Comparison of ENCODE assay signal across 16 cellular contexts in genomic region chr11:70778828-70779365, GRCh38.
"Had no signal": no experiment of that assay in that cellular context is flagged by ENCODE, and none has a peak within 500 bp of the region (broad histone marks: within the 10 kb centered on the region; RNA-seq: fewer than 3 reads in every experiment).

No MANE protein-coding gene starts in this region.

- H3K9me3 ChIP-seq: lower lobe of right lung, right atrium auricular region, tibial nerve, vagina had no signal

- H3K36me3 Mint-ChIP-seq: activated naive CD8-positive, alpha-beta T cell treated with anti-CD3 and anti-CD28 coated beads, Interleukin-2, amount 10 ng/mL, durations not matched to agents 7 days and 5 days had no signal

- H3K4me1 ChIP-seq: heart right ventricle, lower lobe of right lung, right atrium auricular region, tibial nerve, vagina had no signal

- H3K27me3 Mint-ChIP-seq: activated naive CD8-positive, alpha-beta T cell treated with anti-CD3 and anti-CD28 coated beads, Interleukin-2, amount 10 ng/mL, durations not matched to agents 7 days and 5 days; dendritic cell treated with granulocyte-macrophage colony-stimulating factor and Interleukin-4, amounts not matched to agents 40 ng/mL and 50 ng/mL, for 4 days had no signal

- H3K27me3 ChIP-seq: right atrium auricular region, tibial nerve, vagina had no signal

- H3K9me3 Mint-ChIP-seq: dendritic cell treated with granulocyte-macrophage colony-stimulating factor and Interleukin-4, amounts not matched to agents 40 ng/mL and 50 ng/mL, for 4 days had no signal

- H3K27ac Mint-ChIP-seq: activated naive CD8-positive, alpha-beta T cell treated with anti-CD3 and anti-CD28 coated beads, Interleukin-2, amount 10 ng/mL, durations not matched to agents 7 days and 5 days; dendritic cell treated with granulocyte-macrophage colony-stimulating factor and Interleukin-4, amounts not matched to agents 40 ng/mL and 50 ng/mL, for 4 days; effector memory CD8-positive, alpha-beta T cell; T-helper 2 cell treated with Interferon-gamma antibody and Interleukin-4, amounts not matched to agents 5 μg/mL and 100 μg/mL, for 36 hours had no signal

- H3K27ac ChIP-seq: heart right ventricle, lower lobe of right lung, right atrium auricular region, tibial nerve, vagina had no signal

- DNase-seq: activated CD4-positive, alpha-beta T cell treated with anti-CD3 and anti-CD28 coated beads, Interleukin-2, amount 50 U/mL, for 1 hour; activated naive CD4-positive, alpha-beta T cell; activated naive CD8-positive, alpha-beta T cell treated with anti-CD3 and anti-CD28 coated beads, Interleukin-2, amount 10 ng/mL, durations not matched to agents 7 days and 5 days; activated T-cell treated with anti-CD3 and anti-CD28 coated beads for 4 hours; effector memory CD8-positive, alpha-beta T cell; heart right ventricle; left cardiac atrium; lower lobe of right lung; stimulated activated CD4-positive, alpha-beta T cell treated with anti-CD3 and anti-CD28 coated beads, Interleukin-15, amount 100 ng/mL, for 24 hours; stimulated activated CD4-positive, alpha-beta T cell treated with anti-CD3 and anti-CD28 coated beads, Interleukin-4, amount 100 ng/mL, for 1 hour; stimulated activated naive CD4-positive, alpha-beta T cell had no signal

- H3K4me3 Mint-ChIP-seq: activated naive CD8-positive, alpha-beta T cell treated with anti-CD3 and anti-CD28 coated beads, Interleukin-2, amount 10 ng/mL, durations not matched to agents 7 days and 5 days; dendritic cell treated with granulocyte-macrophage colony-stimulating factor and Interleukin-4, amounts not matched to agents 40 ng/mL and 50 ng/mL, for 4 days; effector memory CD8-positive, alpha-beta T cell; T-helper 2 cell treated with Interferon-gamma antibody and Interleukin-4, amounts not matched to agents 5 μg/mL and 100 μg/mL, for 36 hours had no signal

- H3K36me3 ChIP-seq: heart right ventricle, lower lobe of right lung, right atrium auricular region, tibial nerve, vagina had no signal

- H3K4me3 ChIP-seq: heart right ventricle, lower lobe of right lung, right atrium auricular region, tibial nerve, vagina had no signal

- H3K4me1 Mint-ChIP-seq: activated naive CD8-positive, alpha-beta T cell treated with anti-CD3 and anti-CD28 coated beads, Interleukin-2, amount 10 ng/mL, durations not matched to agents 7 days and 5 days had no signal

- ATAC-seq: effector memory CD8-positive, alpha-beta T cell; heart right ventricle; left cardiac atrium; lower lobe of right lung had no signal
